Comparison of ENCODE assay signal across 8 cellular contexts in genomic region chr20:5078399-5078958, GRCh38. TPM values are rescaled to one million over a fixed set of nuclear protein-coding genes. Genes with fewer than 3 reads are reported as not detected.
DNase-seq lines count a peak whose midpoint lies in the region; ATAC-seq lines count a peak whose summit lies in the region.

No MANE protein-coding gene starts in this region.

- in situ Hi-C loops in G401 (cut with HindIII; ENCODE audit: low sequenced_read_pairs) = no loop called here

- H3K36me3 Mint-ChIP-seq in activated naive CD4-positive, alpha-beta T cell treated with anti-CD3 and anti-CD28 coated beads, Interleukin-2, amount 50 U/mL, for 72 hours = peaks cover 5 to 9% of the 10 kb centered on the region in 2 donors

- peak overlapping the region; percentile 93 to 94 for H3K27ac Mint-ChIP-seq in activated naive CD4-positive, alpha-beta T cell treated with anti-CD3 and anti-CD28 coated beads, Interleukin-2, amount 50 U/mL, for 72 hours

- peak; percentile 96 for ATAC-seq in HG03159 (IDR thresholded peaks at IDR 0.05; ENCODE audit: unreplicated experiment)
- ATAC-seq in activated naive CD4-positive, alpha-beta T cell treated with anti-CD3 and anti-CD28 coated beads, Interleukin-2, amount 50 U/mL, for 72 hours = peak; percentile 96 to 97

- DNase-seq in NCI-H2227 (lab: John Stamatoyannopoulos, UW; ENCODE audit: unreplicated experiment) = peak; percentile 15
- no peak for DNase-seq in NCI-H2227 treated with DMSO at 0.1 percent for 48 hours (lab: John Stamatoyannopoulos, UW)
- DNase-seq in SKM-1 treated with dmso at 0.1 percent for 144 hours (lab: John Stamatoyannopoulos, UW; ENCODE audit: unreplicated experiment) = peak; percentile 82
- peak; percentile 72 to 85 for DNase-seq in activated naive CD4-positive, alpha-beta T cell treated with anti-CD3 and anti-CD28 coated beads, Interleukin-2, amount 50 U/mL, for 72 hours (ENCODE audit: low spot score in 2 of 2)
- peak; percentile 45 for DNase-seq in stimulated activated CD8-positive, alpha-beta memory T cell treated with anti-CD3 and anti-CD28 coated beads, Interleukin-15, amount 100 ng/mL, for 1 hour (ENCODE audit: low read depth)
- DNase-seq in G401 (ENCODE audit: low spot score) = no peak

- no peaks in the 10 kb centered on the region for H3K27me3 ChIP-seq in layer of hippocampus (ENCODE audit: control insufficient read depth, insufficient read depth, low read length)

- H3K9me3 Mint-ChIP-seq in activated naive CD4-positive, alpha-beta T cell treated with anti-CD3 and anti-CD28 coated beads, Interleukin-2, amount 50 U/mL, for 72 hours = no peaks in the 10 kb centered on the region

- peak overlapping the region; percentile 27 for H3K27ac ChIP-seq in layer of hippocampus (ENCODE audit: low read depth, low read length)

RNA-seq across cellular contexts. Expression of gene TMEM230, which starts 34.4 kb away (rescaled TPM):
- 10 to 100 TPM; 60.5 to 71.5 TPM for total RNA-seq in activated naive CD4-positive, alpha-beta T cell treated with anti-CD3 and anti-CD28 coated beads, Interleukin-2, amount 50 U/mL, for 72 hours
- total RNA-seq in G401 (2014; rRNA removed; shearing (Covaris generic)) = 105 and 117 TPM in 2 replicates

RNA-seq across cellular contexts. Expression of gene PCNA, which starts 41.3 kb away (rescaled TPM):
- 100 to 1,000 TPM; 484 to 697 TPM for total RNA-seq in activated naive CD4-positive, alpha-beta T cell treated with anti-CD3 and anti-CD28 coated beads, Interleukin-2, amount 50 U/mL, for 72 hours
- 290 and 347 TPM in 2 replicates for total RNA-seq in G401 (2014; rRNA removed; shearing (Covaris generic))

RNA-seq across cellular contexts. Expression of gene CDS2, which starts 48.3 kb away (rescaled TPM):
- total RNA-seq in activated naive CD4-positive, alpha-beta T cell treated with anti-CD3 and anti-CD28 coated beads, Interleukin-2, amount 50 U/mL, for 72 hours = 10 to 100 TPM; 40.3 to 40.8 TPM
- 12.0 and 12.7 TPM in 2 replicates for total RNA-seq in G401 (2014; rRNA removed; shearing (Covaris generic))

Comparison
In these comparisons a context has a peak if more than half of its experiments do, and no peak if none do; other contexts are left out.
1. DNase-seq: peak in NCI-H2227 (single experiment), SKM-1 treated with dmso at 0.1 percent for 144 hours (single experiment), activated naive CD4-positive, alpha-beta T cell treated with anti-CD3 and anti-CD28 coated beads, Interleukin-2, amount 50 U/mL, for 72 hours (2 of 2) and stimulated activated CD8-positive, alpha-beta memory T cell treated with anti-CD3 and anti-CD28 coated beads, Interleukin-15, amount 100 ng/mL, for 1 hour (single experiment); none in NCI-H2227 treated with DMSO at 0.1 percent for 48 hours (single experiment) and G401 (single experiment).